ENCODE assay signal across 1 cellular context in the genomic region with DNA sequence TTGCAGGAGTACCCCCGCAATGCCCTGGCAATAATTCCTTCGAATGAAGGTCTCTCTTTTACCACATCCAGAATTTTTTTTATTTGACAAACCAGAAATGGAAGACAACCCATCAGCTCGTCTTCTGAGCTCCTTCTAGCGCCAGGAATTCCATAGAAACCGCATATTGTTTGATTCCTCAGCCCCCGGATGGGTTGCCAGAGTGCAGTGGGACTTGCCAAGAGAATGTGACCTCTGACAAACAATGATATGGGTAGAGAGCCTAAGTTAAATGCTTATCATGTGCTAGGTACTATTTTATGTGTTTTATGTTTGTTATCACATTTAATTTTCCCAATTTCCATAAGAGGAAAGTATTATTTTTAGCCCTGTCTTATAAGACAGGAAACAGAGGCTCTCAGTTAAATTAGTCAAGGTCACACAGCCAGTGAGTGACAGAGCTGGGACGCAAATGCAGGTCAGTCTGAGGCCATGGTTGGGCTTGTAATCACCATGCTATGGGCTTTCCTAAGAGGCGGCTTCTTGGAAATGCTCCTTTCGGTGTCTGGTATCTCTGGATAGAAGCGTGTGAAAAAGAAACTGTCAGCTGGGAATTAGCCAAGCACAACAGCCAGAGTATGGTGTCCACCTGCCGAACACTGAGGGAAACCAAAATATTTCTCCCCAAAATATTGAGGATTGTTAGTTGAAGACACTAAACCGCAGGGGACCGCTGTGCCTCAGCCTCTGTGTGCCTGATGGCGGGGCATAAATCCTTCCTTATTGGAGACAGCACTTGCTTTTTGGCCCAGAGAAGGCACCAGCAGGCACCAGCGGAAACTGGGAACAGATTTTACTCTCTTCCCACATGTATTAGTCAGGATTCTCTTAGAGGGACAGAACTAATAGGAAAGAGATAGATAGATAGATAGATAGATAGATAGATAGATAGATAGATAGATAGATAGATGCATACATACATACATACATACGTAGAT.
TF ChIP-seq lines count a peak whose summit lies in the region.

No MANE protein-coding gene starts in this region.

TF ChIP-seq in K562, 482 proteins besides CTCF, POLR2A, EP300 and RAD21 (continued from another document):
- no peak for TF ChIP-seq ZC3H11A (IDR thresholded peaks at IDR 0.05; ENCODE audit: low read depth, low read length)
- TF ChIP-seq ARID2 (IDR thresholded peaks at IDR 0.05): no peak
- 0 out of 4 replicates have a peak, but pooled peaks of 1 of the 2 experiments have one; percentile 44 for TF ChIP-seq TEAD1 (CRISPR knock-in tag; IDR thresholded peaks at IDR 0.05)
- peak in 1 of 2 experiments; percentile 56; a peak in 1 of 4 replicates for TF ChIP-seq MNT (conservative IDR thresholded peaks at IDR 0.05)
- peak in 1 of 2 experiments; percentile 40; a peak in 1 of 4 replicates for TF ChIP-seq HDAC1 (IDR thresholded peaks at IDR 0.05)
- peak; percentile 59 for TF ChIP-seq NCOR1 (IDR thresholded peaks at IDR 0.05)
- TF ChIP-seq STAT5A (IDR thresholded peaks at IDR 0.05; ENCODE audit: borderline replicate concordance, low read length): peak; percentile 64; the same call in 1 of the 2 replicates
- TF ChIP-seq MEIS2 (IDR thresholded peaks at IDR 0.05; ENCODE audit: partially characterized antibody): peak; percentile 37
- TF ChIP-seq, protein P1, sequence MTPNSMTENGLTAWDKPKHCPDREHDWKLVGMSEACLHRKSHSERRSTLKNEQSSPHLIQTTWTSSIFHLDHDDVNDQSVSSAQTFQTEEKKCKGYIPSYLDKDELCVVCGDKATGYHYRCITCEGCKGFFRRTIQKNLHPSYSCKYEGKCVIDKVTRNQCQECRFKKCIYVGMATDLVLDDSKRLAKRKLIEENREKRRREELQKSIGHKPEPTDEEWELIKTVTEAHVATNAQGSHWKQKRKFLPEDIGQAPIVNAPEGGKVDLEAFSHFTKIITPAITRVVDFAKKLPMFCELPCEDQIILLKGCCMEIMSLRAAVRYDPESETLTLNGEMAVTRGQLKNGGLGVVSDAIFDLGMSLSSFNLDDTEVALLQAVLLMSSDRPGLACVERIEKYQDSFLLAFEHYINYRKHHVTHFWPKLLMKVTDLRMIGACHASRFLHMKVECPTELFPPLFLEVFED (CRISPR knock-in tag; conservative IDR thresholded peaks at IDR 0.05): no peak
- no peak for TF ChIP-seq E2F6 (IDR thresholded peaks at IDR 0.05; ENCODE audit: borderline replicate concordance in 1 of 2, extremely low read depth in 1 of 2, insufficient read depth in 1 of 2, insufficient read length in 1 of 2, low read depth in 1 of 2, low read length in 1 of 2, poor library complexity in 1 of 2, severe bottlenecking in 1 of 2)
- peak; percentile 68 for TF ChIP-seq TCF3 (CRISPR knock-in tag; IDR thresholded peaks at IDR 0.05)
- TF ChIP-seq, protein P2, sequence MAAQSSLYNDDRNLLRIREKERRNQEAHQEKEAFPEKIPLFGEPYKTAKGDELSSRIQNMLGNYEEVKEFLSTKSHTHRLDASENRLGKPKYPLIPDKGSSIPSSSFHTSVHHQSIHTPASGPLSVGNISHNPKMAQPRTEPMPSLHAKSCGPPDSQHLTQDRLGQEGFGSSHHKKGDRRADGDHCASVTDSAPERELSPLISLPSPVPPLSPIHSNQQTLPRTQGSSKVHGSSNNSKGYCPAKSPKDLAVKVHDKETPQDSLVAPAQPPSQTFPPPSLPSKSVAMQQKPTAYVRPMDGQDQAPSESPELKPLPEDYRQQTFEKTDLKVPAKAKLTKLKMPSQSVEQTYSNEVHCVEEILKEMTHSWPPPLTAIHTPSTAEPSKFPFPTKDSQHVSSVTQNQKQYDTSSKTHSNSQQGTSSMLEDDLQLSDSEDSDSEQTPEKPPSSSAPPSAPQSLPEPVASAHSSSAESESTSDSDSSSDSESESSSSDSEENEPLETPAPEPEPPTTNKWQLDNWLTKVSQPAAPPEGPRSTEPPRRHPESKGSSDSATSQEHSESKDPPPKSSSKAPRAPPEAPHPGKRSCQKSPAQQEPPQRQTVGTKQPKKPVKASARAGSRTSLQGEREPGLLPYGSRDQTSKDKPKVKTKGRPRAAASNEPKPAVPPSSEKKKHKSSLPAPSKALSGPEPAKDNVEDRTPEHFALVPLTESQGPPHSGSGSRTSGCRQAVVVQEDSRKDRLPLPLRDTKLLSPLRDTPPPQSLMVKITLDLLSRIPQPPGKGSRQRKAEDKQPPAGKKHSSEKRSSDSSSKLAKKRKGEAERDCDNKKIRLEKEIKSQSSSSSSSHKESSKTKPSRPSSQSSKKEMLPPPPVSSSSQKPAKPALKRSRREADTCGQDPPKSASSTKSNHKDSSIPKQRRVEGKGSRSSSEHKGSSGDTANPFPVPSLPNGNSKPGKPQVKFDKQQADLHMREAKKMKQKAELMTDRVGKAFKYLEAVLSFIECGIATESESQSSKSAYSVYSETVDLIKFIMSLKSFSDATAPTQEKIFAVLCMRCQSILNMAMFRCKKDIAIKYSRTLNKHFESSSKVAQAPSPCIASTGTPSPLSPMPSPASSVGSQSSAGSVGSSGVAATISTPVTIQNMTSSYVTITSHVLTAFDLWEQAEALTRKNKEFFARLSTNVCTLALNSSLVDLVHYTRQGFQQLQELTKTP (IDR thresholded peaks at IDR 0.05; ENCODE audit: low read depth in 1 of 2, partially characterized antibody in 2 of 2): no peak
- no peak for TF ChIP-seq SIN3B (IDR thresholded peaks at IDR 0.05; ENCODE audit: low read depth)
- peak; percentile 56; the same call in 1 of the 2 replicates for TF ChIP-seq DPF2 (IDR thresholded peaks at IDR 0.05)
- TF ChIP-seq SMARCA4 (IDR thresholded peaks at IDR 0.05): 0 out of 2 replicates have a peak, but pooled peaks have one; percentile 34
- TF ChIP-seq ZBED1 (IDR thresholded peaks at IDR 0.05): no peak
- 0 out of 2 replicates have a peak, but pooled peaks have one; percentile 25 for TF ChIP-seq ZBTB33 (CRISPR knock-in tag; IDR thresholded peaks at IDR 0.05)
- no peak for TF ChIP-seq ZNF561 (CRISPR knock-in tag; conservative IDR thresholded peaks at IDR 0.05)
- no peak for TF ChIP-seq CCNT2 (IDR thresholded peaks at IDR 0.05; ENCODE audit: borderline replicate concordance, extremely low read depth, insufficient read length, low read depth, low read length)
- TF ChIP-seq NR2C2 (CRISPR knock-in tag; IDR thresholded peaks at IDR 0.05): no peak
- TF ChIP-seq NR2C2 (tag; IDR thresholded peaks at IDR 0.05): peak; percentile 76
- no peak for TF ChIP-seq KDM2B (CRISPR knock-in tag; IDR thresholded peaks at IDR 0.05)
- TF ChIP-seq MLLT1 (IDR thresholded peaks at IDR 0.05): no peak
- no peak for TF ChIP-seq SUPT5H (IDR thresholded peaks at IDR 0.05)
- no peak for TF ChIP-seq PCBP1 (IDR thresholded peaks at IDR 0.05; ENCODE audit: low read depth, low read length, poor library complexity, severe bottlenecking)
- TF ChIP-seq CBFA2T2 (conservative IDR thresholded peaks at IDR 0.05): peak; percentile 30
